ENCODE assay signal across 10 cellular contexts in the genomic region with DNA sequence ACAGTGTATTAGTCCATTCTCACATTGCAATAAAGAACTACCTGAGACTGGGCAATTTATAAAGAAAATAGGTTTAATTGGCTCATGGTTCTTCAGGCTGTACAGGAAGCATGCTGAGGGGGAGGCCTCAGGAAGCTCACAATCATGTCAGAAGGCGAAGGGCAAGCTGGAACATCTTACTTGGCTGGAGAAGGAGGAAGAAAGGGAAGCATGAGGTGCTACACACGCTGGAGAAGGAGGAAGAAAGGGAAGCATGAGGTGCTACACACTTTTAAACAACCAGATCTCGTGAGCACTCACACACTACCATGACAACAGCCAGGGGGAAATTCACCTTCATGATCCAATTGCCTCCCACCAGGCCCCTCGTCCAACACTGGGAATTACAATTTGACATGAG.
"Had no signal": no experiment of that assay in that cellular context is flagged by ENCODE, and none has a peak within 500 bp of the region (broad histone marks: within the 10 kb centered on the region; RNA-seq: fewer than 3 reads in every experiment).

No MANE protein-coding gene starts in this region.

- FAIRE-seq: RCC 7860 had no signal

- ATAC-seq: activated T-cell treated with anti-CD3 and anti-CD28 coated beads, Interleukin-2, amount 50 U/mL, for 4 hours; activated T-helper 17 cell treated with anti-CD3 and anti-CD28 coated beads, Interleukin-2, amount 50 U/mL, for 72 hours had no signal

- H3K27ac ChIP-seq: brain microvascular endothelial cell had no signal

- DNase-seq: activated CD4-positive, alpha-beta T cell treated with anti-CD3 and anti-CD28 coated beads for 1 hour; activated CD8-positive, alpha-beta memory T cell treated with anti-CD3 and anti-CD28 coated beads for 24 hours; activated gamma-delta T cell; activated T-cell treated with anti-CD3 and anti-CD28 coated beads, Interleukin-2, amount 50 U/mL, for 4 hours; brain microvascular endothelial cell; IMR-90; KG1; NCI-H1930 had no signal

- H3K27me3 ChIP-seq: brain microvascular endothelial cell had no signal

- H3K36me3 ChIP-seq: brain microvascular endothelial cell had no signal
